Comparison of ENCODE assay signal across 1 cellular context in the genomic region with DNA sequence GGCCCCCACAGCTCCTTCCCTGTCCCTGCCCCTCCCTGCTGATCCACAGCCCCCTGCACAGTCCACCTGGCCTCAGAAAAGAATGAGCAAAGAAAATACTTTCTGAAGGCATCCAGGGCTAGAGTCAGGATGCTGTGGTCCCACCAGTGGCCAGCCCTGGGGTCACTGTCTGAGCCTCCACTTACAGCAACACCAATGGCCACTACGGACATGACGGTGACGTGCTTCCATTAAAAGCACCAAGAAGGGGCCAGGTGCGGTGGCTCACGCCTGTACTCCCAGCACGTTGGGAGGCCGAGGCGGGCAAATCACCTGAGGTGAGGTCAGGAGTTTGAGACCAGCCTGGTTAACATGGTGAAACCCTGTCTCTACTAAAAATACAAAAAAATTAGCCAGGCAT.
TF ChIP-seq lines count a peak whose summit lies in the region.

No MANE protein-coding gene starts in this region.

TF ChIP-seq in GM12878, 131 proteins besides CTCF, POLR2A, EP300 and RAD21:
- TF ChIP-seq, protein P1, sequence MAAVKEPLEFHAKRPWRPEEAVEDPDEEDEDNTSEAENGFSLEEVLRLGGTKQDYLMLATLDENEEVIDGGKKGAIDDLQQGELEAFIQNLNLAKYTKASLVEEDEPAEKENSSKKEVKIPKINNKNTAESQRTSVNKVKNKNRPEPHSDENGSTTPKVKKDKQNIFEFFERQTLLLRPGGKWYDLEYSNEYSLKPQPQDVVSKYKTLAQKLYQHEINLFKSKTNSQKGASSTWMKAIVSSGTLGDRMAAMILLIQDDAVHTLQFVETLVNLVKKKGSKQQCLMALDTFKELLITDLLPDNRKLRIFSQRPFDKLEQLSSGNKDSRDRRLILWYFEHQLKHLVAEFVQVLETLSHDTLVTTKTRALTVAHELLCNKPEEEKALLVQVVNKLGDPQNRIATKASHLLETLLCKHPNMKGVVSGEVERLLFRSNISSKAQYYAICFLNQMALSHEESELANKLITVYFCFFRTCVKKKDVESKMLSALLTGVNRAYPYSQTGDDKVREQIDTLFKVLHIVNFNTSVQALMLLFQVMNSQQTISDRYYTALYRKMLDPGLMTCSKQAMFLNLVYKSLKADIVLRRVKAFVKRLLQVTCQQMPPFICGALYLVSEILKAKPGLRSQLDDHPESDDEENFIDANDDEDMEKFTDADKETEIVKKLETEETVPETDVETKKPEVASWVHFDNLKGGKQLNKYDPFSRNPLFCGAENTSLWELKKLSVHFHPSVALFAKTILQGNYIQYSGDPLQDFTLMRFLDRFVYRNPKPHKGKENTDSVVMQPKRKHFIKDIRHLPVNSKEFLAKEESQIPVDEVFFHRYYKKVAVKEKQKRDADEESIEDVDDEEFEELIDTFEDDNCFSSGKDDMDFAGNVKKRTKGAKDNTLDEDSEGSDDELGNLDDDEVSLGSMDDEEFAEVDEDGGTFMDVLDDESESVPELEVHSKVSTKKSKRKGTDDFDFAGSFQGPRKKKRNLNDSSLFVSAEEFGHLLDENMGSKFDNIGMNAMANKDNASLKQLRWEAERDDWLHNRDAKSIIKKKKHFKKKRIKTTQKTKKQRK (IDR thresholded peaks at IDR 0.05; ENCODE audit: low read depth, low read length), result no peak
- TF ChIP-seq DPF2 (IDR thresholded peaks at IDR 0.05) (no peak), SMC3 (IDR thresholded peaks at IDR 0.05; ENCODE audit: borderline replicate concordance, low read length) (no peak), SUZ12 (IDR thresholded peaks at IDR 0.05; ENCODE audit: unreplicated experiment) (no peak), EED (IDR thresholded peaks at IDR 0.05; ENCODE audit: low read depth) (no peak), ZNF274 (IDR thresholded peaks at IDR 0.05; ENCODE audit: insufficient read depth, insufficient read length) (no peak), RFX5 (IDR thresholded peaks at IDR 0.05; ENCODE audit: low read depth, low read length) (no peak), MEF2A (IDR thresholded peaks at IDR 0.05; ENCODE audit: insufficient read depth, low read depth, low read length) (no peak), RELA (IDR thresholded peaks at IDR 0.05; ENCODE audit: borderline replicate concordance, partially characterized antibody) (no peak), TCF12 (IDR thresholded peaks at IDR 0.05; ENCODE audit: low read depth, low read length) (no peak), ZBED1 (IDR thresholded peaks at IDR 0.05; ENCODE audit: borderline replicate concordance) (no peak), BHLHE40 (IDR thresholded peaks at IDR 0.05; ENCODE audit: borderline replicate concordance in 1 of 2, low read depth in 2 of 2, low read length in 1 of 2) (no peak), IKZF1 (conservative IDR thresholded peaks at IDR 0.05) (no peak), BRCA1 (IDR thresholded peaks at IDR 0.05; ENCODE audit: low read depth, low read length) (no peak), GABPA (IDR thresholded peaks at IDR 0.05; ENCODE audit: low read depth) (no peak), SRF (IDR thresholded peaks at IDR 0.05; ENCODE audit: low read depth in 2 of 2, low read length in 2 of 2) (no peak), ETV6 (conservative IDR thresholded peaks at IDR 0.05 in 1 of 2, IDR thresholded peaks at IDR 0.05 in 1 of 2; ENCODE audit: borderline replicate concordance in 1 of 2, low read depth in 1 of 2) (no peak)
- TF ChIP-seq, protein P2, sequence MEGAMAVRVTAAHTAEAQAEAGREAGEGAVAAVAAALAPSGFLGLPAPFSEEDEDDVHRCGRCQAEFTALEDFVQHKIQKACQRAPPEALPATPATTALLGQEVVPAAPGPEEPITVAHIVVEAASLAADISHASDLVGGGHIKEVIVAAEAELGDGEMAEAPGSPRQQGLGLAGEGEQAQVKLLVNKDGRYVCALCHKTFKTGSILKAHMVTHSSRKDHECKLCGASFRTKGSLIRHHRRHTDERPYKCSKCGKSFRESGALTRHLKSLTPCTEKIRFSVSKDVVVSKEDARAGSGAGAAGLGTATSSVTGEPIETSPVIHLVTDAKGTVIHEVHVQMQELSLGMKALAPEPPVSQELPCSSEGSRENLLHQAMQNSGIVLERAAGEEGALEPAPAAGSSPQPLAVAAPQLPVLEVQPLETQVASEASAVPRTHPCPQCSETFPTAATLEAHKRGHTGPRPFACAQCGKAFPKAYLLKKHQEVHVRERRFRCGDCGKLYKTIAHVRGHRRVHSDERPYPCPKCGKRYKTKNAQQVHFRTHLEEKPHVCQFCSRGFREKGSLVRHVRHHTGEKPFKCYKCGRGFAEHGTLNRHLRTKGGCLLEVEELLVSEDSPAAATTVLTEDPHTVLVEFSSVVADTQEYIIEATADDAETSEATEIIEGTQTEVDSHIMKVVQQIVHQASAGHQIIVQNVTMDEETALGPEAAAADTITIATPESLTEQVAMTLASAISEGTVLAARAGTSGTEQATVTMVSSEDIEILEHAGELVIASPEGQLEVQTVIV (IDR thresholded peaks at IDR 0.05; ENCODE audit: borderline replicate concordance, partially characterized antibody), result no peak
- TF ChIP-seq, protein P3, sequence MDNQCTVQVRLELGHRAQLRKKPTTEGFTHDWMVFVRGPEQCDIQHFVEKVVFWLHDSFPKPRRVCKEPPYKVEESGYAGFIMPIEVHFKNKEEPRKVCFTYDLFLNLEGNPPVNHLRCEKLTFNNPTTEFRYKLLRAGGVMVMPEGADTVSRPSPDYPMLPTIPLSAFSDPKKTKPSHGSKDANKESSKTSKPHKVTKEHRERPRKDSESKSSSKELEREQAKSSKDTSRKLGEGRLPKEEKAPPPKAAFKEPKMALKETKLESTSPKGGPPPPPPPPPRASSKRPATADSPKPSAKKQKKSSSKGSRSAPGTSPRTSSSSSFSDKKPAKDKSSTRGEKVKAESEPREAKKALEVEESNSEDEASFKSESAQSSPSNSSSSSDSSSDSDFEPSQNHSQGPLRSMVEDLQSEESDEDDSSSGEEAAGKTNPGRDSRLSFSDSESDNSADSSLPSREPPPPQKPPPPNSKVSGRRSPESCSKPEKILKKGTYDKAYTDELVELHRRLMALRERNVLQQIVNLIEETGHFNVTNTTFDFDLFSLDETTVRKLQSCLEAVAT (IDR thresholded peaks at IDR 0.05), result no peak
